In genomic region chr15:53573091-53573490, GRCh38 we compare ENCODE assay signal across 29 cellular contexts.
"Had no signal": no experiment of that assay in that cellular context is flagged by ENCODE, and none has a peak within 500 bp of the region (broad histone marks: within the 10 kb centered on the region; RNA-seq: fewer than 3 reads in every experiment).

No MANE protein-coding gene starts in this region.

- H3K4me3 ChIP-seq: ascending aorta, gastrocnemius medialis, heart right ventricle had no signal

- H3K9me3 Mint-ChIP-seq: activated CD4-positive, alpha-beta T cell treated with anti-CD3 and anti-CD28 coated beads, Interleukin-2, amount 10 ng/mL, durations not matched to agents 24 days and 14 days; activated naive CD4-positive, alpha-beta T cell treated with anti-CD3 and anti-CD28 coated beads, Interleukin-2, amount 10 ng/mL, durations not matched to agents 7 days and 5 days; activated naive CD4-positive, alpha-beta T cell treated with anti-CD3 and anti-CD28 coated beads, Interleukin-2, amount 50 U/mL, for 72 hours; activated naive CD8-positive, alpha-beta T cell treated with anti-CD3 and anti-CD28 coated beads, Interleukin-2, amount 10 ng/mL, durations not matched to agents 7 days and 5 days; activated T-cell treated with anti-CD3 and anti-CD28 coated beads, Interleukin-2, amount 50 U/mL, for 72 hours had no signal

- H3K4me3 Mint-ChIP-seq: activated CD4-positive, alpha-beta memory T cell treated with anti-CD3 and anti-CD28 coated beads for 36 hours; activated CD4-positive, alpha-beta T cell treated with anti-CD3 and anti-CD28 coated beads for 36 hours; activated CD4-positive, alpha-beta T cell treated with anti-CD3 and anti-CD28 coated beads, Interleukin-2, amount 10 ng/mL, durations not matched to agents 24 days and 14 days; activated CD8-positive, alpha-beta memory T cell treated with anti-CD3 and anti-CD28 coated beads, Interleukin-2, amount 10 ng/mL, durations not matched to agents 7 days and 5 days; activated CD8-positive, alpha-beta T cell treated with anti-CD3 and anti-CD28 coated beads, Interleukin-2, amount 10 ng/mL, durations not matched to agents 7 days and 5 days; activated naive CD4-positive, alpha-beta T cell treated with anti-CD3 and anti-CD28 coated beads, Interleukin-2, amount 10 ng/mL, durations not matched to agents 7 days and 5 days; activated naive CD8-positive, alpha-beta T cell treated with anti-CD3 and anti-CD28 coated beads, Interleukin-2, amount 10 ng/mL, durations not matched to agents 7 days and 5 days; activated T-cell treated with anti-CD3 and anti-CD28 coated beads, Interleukin-2, amount 50 U/mL, for 24 hours; activated T-cell treated with anti-CD3 and anti-CD28 coated beads, Interleukin-2, amount 50 U/mL, for 72 hours; brain; effector memory CD8-positive, alpha-beta T cell had no signal

- H3K27ac Mint-ChIP-seq: activated CD4-positive, alpha-beta memory T cell treated with anti-CD3 and anti-CD28 coated beads for 36 hours; activated CD4-positive, alpha-beta T cell treated with anti-CD3 and anti-CD28 coated beads for 36 hours; activated CD4-positive, alpha-beta T cell treated with anti-CD3 and anti-CD28 coated beads, Interleukin-2, amount 10 ng/mL, durations not matched to agents 24 days and 14 days; activated CD8-positive, alpha-beta memory T cell treated with anti-CD3 and anti-CD28 coated beads, Interleukin-2, amount 10 ng/mL, durations not matched to agents 7 days and 5 days; activated CD8-positive, alpha-beta T cell treated with anti-CD3 and anti-CD28 coated beads, Interleukin-2, amount 10 ng/mL, durations not matched to agents 7 days and 5 days; activated naive CD4-positive, alpha-beta T cell treated with anti-CD3 and anti-CD28 coated beads, Interleukin-2, amount 10 ng/mL, durations not matched to agents 7 days and 5 days; activated naive CD4-positive, alpha-beta T cell treated with anti-CD3 and anti-CD28 coated beads, Interleukin-2, amount 50 U/mL, for 72 hours; activated naive CD8-positive, alpha-beta T cell treated with anti-CD3 and anti-CD28 coated beads, Interleukin-2, amount 10 ng/mL, durations not matched to agents 7 days and 5 days; activated T-cell treated with anti-CD3 and anti-CD28 coated beads, Interleukin-2, amount 50 U/mL, for 24 hours; activated T-cell treated with anti-CD3 and anti-CD28 coated beads, Interleukin-2, amount 50 U/mL, for 72 hours; brain; effector memory CD8-positive, alpha-beta T cell had no signal

- H3K9me3 ChIP-seq: ascending aorta, gastrocnemius medialis had no signal

- H3K4me1 Mint-ChIP-seq: activated CD4-positive, alpha-beta T cell treated with anti-CD3 and anti-CD28 coated beads for 36 hours; activated CD4-positive, alpha-beta T cell treated with anti-CD3 and anti-CD28 coated beads, Interleukin-2, amount 10 ng/mL, durations not matched to agents 24 days and 14 days; activated CD8-positive, alpha-beta memory T cell treated with anti-CD3 and anti-CD28 coated beads, Interleukin-2, amount 10 ng/mL, durations not matched to agents 7 days and 5 days; activated naive CD4-positive, alpha-beta T cell treated with anti-CD3 and anti-CD28 coated beads, Interleukin-2, amount 10 ng/mL, durations not matched to agents 7 days and 5 days; activated naive CD8-positive, alpha-beta T cell treated with anti-CD3 and anti-CD28 coated beads, Interleukin-2, amount 10 ng/mL, durations not matched to agents 7 days and 5 days; brain had no signal

- H3K36me3 Mint-ChIP-seq: activated CD4-positive, alpha-beta memory T cell treated with anti-CD3 and anti-CD28 coated beads for 36 hours; activated CD8-positive, alpha-beta memory T cell treated with anti-CD3 and anti-CD28 coated beads, Interleukin-2, amount 10 ng/mL, durations not matched to agents 7 days and 5 days; activated naive CD4-positive, alpha-beta T cell treated with anti-CD3 and anti-CD28 coated beads, Interleukin-2, amount 10 ng/mL, durations not matched to agents 7 days and 5 days; activated naive CD4-positive, alpha-beta T cell treated with anti-CD3 and anti-CD28 coated beads, Interleukin-2, amount 50 U/mL, for 72 hours; activated naive CD8-positive, alpha-beta T cell treated with anti-CD3 and anti-CD28 coated beads, Interleukin-2, amount 10 ng/mL, durations not matched to agents 7 days and 5 days; brain had no signal

- ATAC-seq: activated CD4-positive, alpha-beta T cell treated with anti-CD3 and anti-CD28 coated beads for 36 hours; activated CD8-positive, alpha-beta memory T cell treated with anti-CD3 and anti-CD28 coated beads, Interleukin-2, amount 10 ng/mL, durations not matched to agents 7 days and 5 days; activated CD8-positive, alpha-beta T cell treated with anti-CD3 and anti-CD28 coated beads, Interleukin-2, amount 10 ng/mL, durations not matched to agents 7 days and 5 days; activated naive CD4-positive, alpha-beta T cell treated with anti-CD3 and anti-CD28 coated beads, Interleukin-2, amount 50 U/mL, for 72 hours; activated T-cell treated with anti-CD3 and anti-CD28 coated beads, Interleukin-2, amount 50 U/mL, for 72 hours; effector memory CD8-positive, alpha-beta T cell; esophagus mucosa; gastrocnemius medialis; heart right ventricle had no signal

- FAIRE-seq: colon had no signal

- H3K36me3 ChIP-seq: ascending aorta, gastrocnemius medialis, heart right ventricle had no signal

- H3K4me1 ChIP-seq: ascending aorta, gastrocnemius medialis, heart right ventricle had no signal

- H3K27ac ChIP-seq: ascending aorta, gastrocnemius medialis, heart right ventricle had no signal

- H3K27me3 ChIP-seq: ascending aorta, gastrocnemius medialis, heart right ventricle had no signal

- DNase-seq: activated CD4-positive, alpha-beta memory T cell treated with anti-CD3 and anti-CD28 coated beads for 36 hours; activated CD4-positive, alpha-beta T cell treated with anti-CD3 and anti-CD28 coated beads for 36 hours; activated CD4-positive, alpha-beta T cell treated with anti-CD3 and anti-CD28 coated beads, Interleukin-2, amount 10 ng/mL, durations not matched to agents 24 days and 14 days; activated CD4-positive, CD25-positive, alpha-beta regulatory T cell; activated CD4-positive, CD25-positive, alpha-beta regulatory T cell treated with anti-CD3 and anti-CD28 coated beads, Interleukin-2, amount 50 U/mL, for 72 hours; activated CD8-positive, alpha-beta memory T cell treated with anti-CD3 and anti-CD28 coated beads, Interleukin-2, amount 10 ng/mL, durations not matched to agents 7 days and 5 days; activated CD8-positive, alpha-beta memory T cell treated with anti-CD3 and anti-CD28 coated beads, Interleukin-2, amount 50 U/mL, for 4 hours; activated CD8-positive, alpha-beta T cell treated with anti-CD3 and anti-CD28 coated beads, Interleukin-2, amount 10 ng/mL, durations not matched to agents 7 days and 5 days; activated gamma-delta T cell; activated naive CD4-positive, alpha-beta T cell; activated naive CD4-positive, alpha-beta T cell treated with anti-CD3 and anti-CD28 coated beads, Interleukin-2, amount 10 ng/mL, durations not matched to agents 7 days and 5 days; activated naive CD8-positive, alpha-beta T cell treated with anti-CD3 and anti-CD28 coated beads, Interleukin-2, amount 10 ng/mL, durations not matched to agents 7 days and 5 days; activated T-cell treated with anti-CD3 and anti-CD28 coated beads for 4 hours; activated T-cell treated with anti-CD3 and anti-CD28 coated beads, Interleukin-2, amount 50 U/mL, for 24 hours; activated T-cell treated with anti-CD3 and anti-CD28 coated beads, Interleukin-2, amount 50 U/mL, for 72 hours; caudate nucleus; cortex of kidney; dermis blood vessel endothelial cell; effector CD4-positive, alpha-beta T cell; effector memory CD8-positive, alpha-beta T cell; foreskin fibroblast; gastrocnemius medialis; heart right ventricle; T-helper 2 cell had no signal

- H3K27me3 Mint-ChIP-seq: activated CD4-positive, alpha-beta memory T cell treated with anti-CD3 and anti-CD28 coated beads for 36 hours; activated CD4-positive, alpha-beta T cell treated with anti-CD3 and anti-CD28 coated beads, Interleukin-2, amount 10 ng/mL, durations not matched to agents 24 days and 14 days; activated CD8-positive, alpha-beta memory T cell treated with anti-CD3 and anti-CD28 coated beads, Interleukin-2, amount 10 ng/mL, durations not matched to agents 7 days and 5 days; activated naive CD4-positive, alpha-beta T cell treated with anti-CD3 and anti-CD28 coated beads, Interleukin-2, amount 10 ng/mL, durations not matched to agents 7 days and 5 days; activated naive CD8-positive, alpha-beta T cell treated with anti-CD3 and anti-CD28 coated beads, Interleukin-2, amount 10 ng/mL, durations not matched to agents 7 days and 5 days; activated T-cell treated with anti-CD3 and anti-CD28 coated beads, Interleukin-2, amount 50 U/mL, for 24 hours; effector memory CD8-positive, alpha-beta T cell had no signal
